ENCODE assay signal across 13 cellular contexts in genomic region chr1:93804412-93804811, GRCh38.
DNase-seq lines count a peak whose midpoint lies in the region; ATAC-seq, FAIRE-seq and TF ChIP-seq lines count a peak whose summit lies in the region.
"Had no signal": no experiment of that assay in that cellular context is flagged by ENCODE, and none has a peak within 500 bp of the region (broad histone marks: within the 10 kb centered on the region; RNA-seq: fewer than 3 reads in every experiment).

No MANE protein-coding gene starts in this region.

- peak; percentile 91 to 98 (median 94) for ATAC-seq in heart right ventricle
- no peak for ATAC-seq in GM18498 (IDR thresholded peaks at IDR 0.05; ENCODE audit: unreplicated experiment)

- WGBS in heart right ventricle, 2 donors: 37 to 51% methylated on average over 3 of the region's 3 CpGs
- 26 to 30% methylated on average over 3 of the region's 3 CpGs for WGBS in testis, 2 donors

- H3K4me1 ChIP-seq in astrocyte (ENCODE audit: insufficient read depth, low read length) (peaks cover 14% of the 10 kb centered on the region), heart right ventricle (peaks cover 0 to 21% (median 13%) of the 10 kb centered on the region in 9 donors), testis (peaks cover 5% of the 10 kb centered on the region)

- H3K27ac Mint-ChIP-seq in astrocyte (ENCODE audit: unreplicated experiment): no peak overlapping the region
- no peak overlapping the region for H3K27ac Mint-ChIP-seq in activated naive CD4-positive, alpha-beta T cell treated with anti-CD3 and anti-CD28 coated beads for 36 hours
- H3K27ac Mint-ChIP-seq in endothelial cell (ENCODE audit: unreplicated experiment): no peak overlapping the region
- H3K27ac Mint-ChIP-seq: activated naive CD4-positive, alpha-beta T cell treated with anti-CD3 and anti-CD28 coated beads, Interleukin-2, amount 50 U/mL, for 24 hours had no signal

- no peaks in the 10 kb centered on the region for H3K36me3 Mint-ChIP-seq in astrocyte (ENCODE audit: low read depth, unreplicated experiment)
- peaks cover 1% of the 10 kb centered on the region for H3K36me3 Mint-ChIP-seq in activated naive CD4-positive, alpha-beta T cell treated with anti-CD3 and anti-CD28 coated beads for 36 hours (ENCODE audit: low read depth)
- H3K36me3 Mint-ChIP-seq in endothelial cell (ENCODE audit: low read depth, unreplicated experiment): peaks cover 9% of the 10 kb centered on the region

- no peaks in the 10 kb centered on the region for H3K79me2 ChIP-seq in astrocyte (ENCODE audit: insufficient read depth, low read length)

- H3K36me3 ChIP-seq in astrocyte (ENCODE audit: insufficient read depth, low read length): no peaks in the 10 kb centered on the region
- no peaks in the 10 kb centered on the region for H3K36me3 ChIP-seq in heart right ventricle
- no peaks in the 10 kb centered on the region for H3K36me3 ChIP-seq in testis (ENCODE audit: low read depth, missing control alignments)
- H3K36me3 ChIP-seq: tibial nerve had no signal

- DNase-seq in HS-27A (ENCODE audit: low read depth) (peak; percentile 83), astrocyte (ENCODE audit: low read depth) (peak; percentile 94), heart right ventricle (peak in 1 of 2 donors; percentile 23), testis (peak; percentile 58), HPDE6-E6E7 (ENCODE audit: extremely low spot score) (no peak), endothelial cell (ENCODE audit: low spot score) (no peak)
- DNase-seq in activated naive CD4-positive, alpha-beta T cell treated with anti-CD3 and anti-CD28 coated beads for 36 hours: no peak
- DNase-seq: NCI-H1694 treated with DMSO at 0.1 percent for 48 hours, small intestine, T-helper 2 cell had no signal

- peak overlapping the region; percentile 9 for H3K9ac ChIP-seq in astrocyte (ENCODE audit: low read length)

- peak overlapping the region; percentile 76 for H3K4me2 ChIP-seq in astrocyte (ENCODE audit: low read length)

- H3K9me3 Mint-ChIP-seq in astrocyte (ENCODE audit: unreplicated experiment): no peaks in the 10 kb centered on the region
- H3K9me3 Mint-ChIP-seq in activated naive CD4-positive, alpha-beta T cell treated with anti-CD3 and anti-CD28 coated beads for 36 hours: peaks cover 5% of the 10 kb centered on the region
- no peaks in the 10 kb centered on the region for H3K9me3 Mint-ChIP-seq in endothelial cell (ENCODE audit: unreplicated experiment)

- H3K27ac ChIP-seq in astrocyte (ENCODE audit: low read depth, low read length) (peak overlapping the region; percentile 44), heart right ventricle (peak overlapping the region in 7 of 10 donors; percentile 13 to 60 (median 46)), testis (peak overlapping the region in 1 of 2 donors; percentile 42)

- H3K9me3 ChIP-seq in astrocyte (ENCODE audit: insufficient read depth, low read depth, low read length): peaks cover 2% of the 10 kb centered on the region
- H3K9me3 ChIP-seq in heart right ventricle: peaks cover 0 to 21% (median 6%) of the 10 kb centered on the region in 11 donors
- H3K9me3 ChIP-seq in testis: no peaks in the 10 kb centered on the region

- TF ChIP-seq POLR2A in testis (IDR thresholded peaks at IDR 0.05): no peak

- H3K27me3 ChIP-seq in astrocyte (ENCODE audit: insufficient read depth, low read length) (no peaks in the 10 kb centered on the region), heart right ventricle (no peaks in the 10 kb centered on the region), testis (no peaks in the 10 kb centered on the region)
- H3K27me3 ChIP-seq: tibial nerve had no signal

- peak overlapping the region; percentile 17 for H3K4me3 ChIP-seq in astrocyte (ENCODE audit: insufficient read depth, low read depth, low read length)
- H3K4me3 ChIP-seq in heart right ventricle: no peak overlapping the region
- H3K4me3 ChIP-seq in testis: no peak overlapping the region
- H3K4me3 ChIP-seq: tibial nerve had no signal

- no peaks in the 10 kb centered on the region for H3K27me3 Mint-ChIP-seq in astrocyte (ENCODE audit: low read depth, unreplicated experiment)
- H3K27me3 Mint-ChIP-seq in activated naive CD4-positive, alpha-beta T cell treated with anti-CD3 and anti-CD28 coated beads for 36 hours (ENCODE audit: low read depth): peaks cover 4% of the 10 kb centered on the region
- no peaks in the 10 kb centered on the region for H3K27me3 Mint-ChIP-seq in endothelial cell (ENCODE audit: unreplicated experiment)
- H3K27me3 Mint-ChIP-seq: activated naive CD4-positive, alpha-beta T cell treated with anti-CD3 and anti-CD28 coated beads, Interleukin-2, amount 50 U/mL, for 24 hours had no signal

- TF ChIP-seq CTCF in astrocyte (IDR thresholded peaks at IDR 0.05; ENCODE audit: insufficient read depth, low read depth, low read length) (no peak), heart right ventricle (IDR thresholded peaks at IDR 0.05) (no peak), testis (IDR thresholded peaks at IDR 0.05) (no peak), endothelial cell (IDR thresholded peaks at IDR 0.05; ENCODE audit: unreplicated experiment) (no peak)

- CTCF ChIA-PET in activated naive CD4-positive, alpha-beta T cell treated with anti-CD3 and anti-CD28 coated beads for 36 hours (lab: Charles Lee): no interaction called here

- H2AFZ ChIP-seq in astrocyte (ENCODE audit: low read depth, low read length): no peak overlapping the region

- intact Hi-C loops in heart right ventricle (cut with DNase I): loop anchor here in 1 of 10 donors (5.0 kb wide), 1 partner anchor 82 kb away; no protein-coding TSS in a partner anchor
- intact Hi-C loops in testis (cut with DNase I; ENCODE audit: low total_unique reads): no loop called here
- intact Hi-C loops in activated naive CD4-positive, alpha-beta T cell treated with anti-CD3 and anti-CD28 coated beads for 36 hours (cut with micrococcal nuclease): no loop called here

- peaks cover 12% of the 10 kb centered on the region for H3K4me1 Mint-ChIP-seq in astrocyte (ENCODE audit: low read depth, unreplicated experiment)
- H3K4me1 Mint-ChIP-seq in activated naive CD4-positive, alpha-beta T cell treated with anti-CD3 and anti-CD28 coated beads for 36 hours (ENCODE audit: low read depth): no peaks in the 10 kb centered on the region
- peaks cover 12% of the 10 kb centered on the region for H3K4me1 Mint-ChIP-seq in endothelial cell (ENCODE audit: unreplicated experiment)
- H3K4me1 Mint-ChIP-seq: activated naive CD4-positive, alpha-beta T cell treated with anti-CD3 and anti-CD28 coated beads, Interleukin-2, amount 50 U/mL, for 24 hours had no signal

- no peak overlapping the region for H3K4me3 Mint-ChIP-seq in astrocyte (ENCODE audit: unreplicated experiment)
- H3K4me3 Mint-ChIP-seq in activated naive CD4-positive, alpha-beta T cell treated with anti-CD3 and anti-CD28 coated beads for 36 hours: no peak overlapping the region
- no peak overlapping the region for H3K4me3 Mint-ChIP-seq in endothelial cell (ENCODE audit: unreplicated experiment)
- H3K4me3 Mint-ChIP-seq: activated naive CD4-positive, alpha-beta T cell treated with anti-CD3 and anti-CD28 coated beads, Interleukin-2, amount 50 U/mL, for 24 hours had no signal

- peak; percentile 86 for FAIRE-seq in astrocyte (lab: Jason Lieb, UNC)
- FAIRE-seq: small intestine had no signal

- H4K20me1 ChIP-seq in astrocyte (ENCODE audit: insufficient read depth, low read length): no peaks in the 10 kb centered on the region

Comparison
In these comparisons a context has a peak if more than half of its experiments do, and no peak if none do; other contexts are left out.
1. DNase-seq: peak in HS-27A (single experiment), astrocyte (single experiment) and testis (single experiment); none in HPDE6-E6E7 (single experiment), activated naive CD4-positive, alpha-beta T cell treated with anti-CD3 and anti-CD28 coated beads for 36 hours (single experiment) and endothelial cell (single experiment).